ENCODE assay signal across 1 cellular context in the genomic region with DNA sequence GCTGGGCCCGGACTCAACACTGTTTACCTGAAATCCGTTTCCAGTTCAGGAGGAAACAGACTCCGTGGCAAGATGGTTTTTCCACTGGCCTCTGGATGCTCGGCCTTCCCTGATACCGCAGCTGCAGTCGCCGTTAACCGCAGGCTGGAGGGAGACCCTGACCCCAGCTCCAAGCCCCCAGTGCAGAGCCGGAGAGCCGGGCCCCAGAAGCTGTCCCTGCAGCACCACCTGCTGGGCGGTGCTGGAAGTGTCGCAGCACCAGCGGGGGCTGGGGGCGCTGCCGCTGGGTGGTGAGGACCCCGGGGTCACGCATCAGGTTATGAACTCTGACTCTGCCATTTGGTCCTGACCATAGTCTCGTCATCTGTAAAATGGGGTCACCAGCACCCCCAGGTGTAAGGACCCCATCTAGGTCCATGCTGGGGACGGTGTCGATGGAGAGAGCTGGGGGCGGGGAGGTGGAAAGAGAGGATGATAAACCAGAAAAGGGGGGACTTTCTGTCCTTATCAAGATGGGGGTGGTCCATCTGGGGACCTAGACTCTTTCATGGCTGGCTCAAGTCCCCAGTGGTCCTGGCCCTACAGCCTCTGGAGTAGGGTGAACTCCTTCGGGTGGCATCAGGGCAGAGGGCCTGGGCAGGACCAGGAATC.
TF ChIP-seq lines count a peak whose summit lies in the region.

No MANE protein-coding gene starts in this region.

TF ChIP-seq in H1, 55 proteins besides CTCF, POLR2A, EP300 and RAD21:
- TF ChIP-seq, protein P1, sequence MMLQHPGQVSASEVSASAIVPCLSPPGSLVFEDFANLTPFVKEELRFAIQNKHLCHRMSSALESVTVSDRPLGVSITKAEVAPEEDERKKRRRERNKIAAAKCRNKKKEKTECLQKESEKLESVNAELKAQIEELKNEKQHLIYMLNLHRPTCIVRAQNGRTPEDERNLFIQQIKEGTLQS (IDR thresholded peaks at IDR 0.05; ENCODE audit: insufficient read depth, low read depth, low read length), result 0 out of 2 replicates have a peak, but pooled peaks have one; percentile 17
- TF ChIP-seq POU5F1 (IDR thresholded peaks at IDR 0.05; ENCODE audit: low read depth, low read length), result no peak
- peak; percentile 29; the same call in 1 of the 2 replicates for TF ChIP-seq TBP (IDR thresholded peaks at IDR 0.05; ENCODE audit: low read depth, low read length)
- TF ChIP-seq JUND (IDR thresholded peaks at IDR 0.05; ENCODE audit: low read length), result peak; percentile 57
- peak; percentile 82 for TF ChIP-seq GABPA (IDR thresholded peaks at IDR 0.05; ENCODE audit: borderline replicate concordance, insufficient read depth, low read length)
- no peak for TF ChIP-seq SP1 (IDR thresholded peaks at IDR 0.05; ENCODE audit: low read depth, low read length)
